Comparison of ENCODE assay signal across 1 cellular context in genomic region chr4:3293410-3294391, GRCh38.
TF ChIP-seq lines count a peak whose summit lies in the region.

No MANE protein-coding gene starts in this region.

TF ChIP-seq in HEK293, 187 proteins besides CTCF, POLR2A, EP300 and RAD21 (continued from another document):
- TF ChIP-seq TSHZ1 (tag by site-specific recombination; IDR thresholded peaks at IDR 0.05; ENCODE audit: borderline replicate concordance) = no peak
- TF ChIP-seq ZNF488 (tag by site-specific recombination; IDR thresholded peaks at IDR 0.05) = no peak
- TF ChIP-seq REPIN1 (tag by site-specific recombination; IDR thresholded peaks at IDR 0.05; ENCODE audit: low read depth) = no peak
- no peak for TF ChIP-seq ZBTB7A (tag by site-specific recombination; IDR thresholded peaks at IDR 0.05; ENCODE audit: low read depth)
- no peak for TF ChIP-seq ZNF660 (tag by site-specific recombination; IDR thresholded peaks at IDR 0.05)
- no peak for TF ChIP-seq ZNF174 (tag by site-specific recombination; IDR thresholded peaks at IDR 0.05)
- TF ChIP-seq ZNF529 (tag by site-specific recombination; IDR thresholded peaks at IDR 0.05; ENCODE audit: insufficient replicate concordance) = no peak
- TF ChIP-seq ZBTB21 (tag by site-specific recombination; IDR thresholded peaks at IDR 0.05) = no peak
- peak; percentile 51 for TF ChIP-seq ZBTB8A (tag by site-specific recombination; IDR thresholded peaks at IDR 0.05)
- peak; percentile 68 for TF ChIP-seq ZBTB20 (tag by site-specific recombination; IDR thresholded peaks at IDR 0.05)
- no peak for TF ChIP-seq ZNF76 (tag by site-specific recombination; IDR thresholded peaks at IDR 0.05; ENCODE audit: borderline replicate concordance, low read depth)
- TF ChIP-seq KLF17 (tag by site-specific recombination; IDR thresholded peaks at IDR 0.05) = no peak
- TF ChIP-seq ZSCAN30 (tag by site-specific recombination; IDR thresholded peaks at IDR 0.05) = no peak
- TF ChIP-seq ZNF654 (tag by site-specific recombination; IDR thresholded peaks at IDR 0.05; ENCODE audit: low read depth) = no peak
- peak; percentile 31 for TF ChIP-seq ZBTB26 (tag by site-specific recombination; optimal IDR thresholded peaks at IDR 0.05)
- no peak for TF ChIP-seq ZNF26 (tag by site-specific recombination; IDR thresholded peaks at IDR 0.05)
- peak; percentile 36; the same call in 1 of the 2 replicates for TF ChIP-seq GLIS1 (tag by site-specific recombination; IDR thresholded peaks at IDR 0.05)
- no peak for TF ChIP-seq GLI4 (tag by site-specific recombination; IDR thresholded peaks at IDR 0.05)
- no peak for TF ChIP-seq ZNF837 (tag by site-specific recombination; IDR thresholded peaks at IDR 0.05)
- TF ChIP-seq ZNF416 (tag by site-specific recombination; IDR thresholded peaks at IDR 0.05) = no peak
- TF ChIP-seq ZFP41 (tag by site-specific recombination; IDR thresholded peaks at IDR 0.05; ENCODE audit: borderline replicate concordance) = no peak
- no peak for TF ChIP-seq ZNF530 (tag by site-specific recombination; IDR thresholded peaks at IDR 0.05; ENCODE audit: low read depth)
- no peak for TF ChIP-seq ZNF2 (tag by site-specific recombination; IDR thresholded peaks at IDR 0.05)
- peak; percentile 65; the same call in 1 of the 2 replicates for TF ChIP-seq ZNF335 (tag by site-specific recombination; conservative IDR thresholded peaks at IDR 0.05)
- TF ChIP-seq EGR2 (tag by site-specific recombination; IDR thresholded peaks at IDR 0.05; ENCODE audit: low read depth) = no peak
- TF ChIP-seq KLF8 (tag by site-specific recombination; IDR thresholded peaks at IDR 0.05) = no peak
- no peak for TF ChIP-seq ZNF548 (tag by site-specific recombination; IDR thresholded peaks at IDR 0.05)
- TF ChIP-seq GLI2 (tag by site-specific recombination; IDR thresholded peaks at IDR 0.05; ENCODE audit: borderline replicate concordance, low read depth) = no peak
